ENCODE assay signal across 9 cellular contexts in the genomic region with DNA sequence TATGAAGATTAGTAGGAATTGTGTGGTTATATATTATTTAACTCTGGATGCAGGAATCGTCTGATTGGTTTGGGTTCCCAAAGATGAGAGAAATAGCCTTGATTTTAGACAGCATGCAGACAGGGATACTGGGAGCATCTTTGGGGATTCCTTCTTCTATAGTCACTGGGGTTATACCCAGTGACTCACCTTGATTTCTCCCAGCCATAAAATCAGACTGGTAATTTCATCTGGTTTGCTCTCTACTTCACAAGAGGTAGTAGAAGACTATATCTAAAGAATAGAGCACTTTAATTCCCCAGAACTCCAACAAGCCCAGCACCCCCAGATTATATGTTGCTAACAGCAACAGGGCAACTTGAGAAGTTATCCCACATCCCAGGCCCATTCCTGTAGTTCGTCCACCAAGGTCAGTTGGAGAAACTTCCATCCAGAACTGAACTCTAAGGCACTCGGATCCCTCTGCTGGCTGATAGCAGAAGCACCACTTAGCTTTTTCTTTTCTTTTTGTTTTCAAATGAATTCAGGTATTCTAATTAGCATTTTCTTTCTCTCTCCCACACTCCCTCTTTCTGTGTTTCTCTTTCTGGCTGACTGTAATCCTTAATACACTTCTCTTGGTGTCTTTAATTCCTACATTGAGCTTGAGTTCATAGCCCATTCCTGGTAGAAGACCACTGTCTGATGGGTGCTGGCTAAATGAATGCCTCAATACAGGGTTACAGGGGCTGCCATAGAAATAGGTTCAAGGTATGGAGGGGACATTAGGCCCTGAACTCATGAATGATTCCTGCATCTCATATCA. TPM values are rescaled to one million over a fixed set of nuclear protein-coding genes. Genes with fewer than 3 reads are reported as not detected.
DNase-seq lines count a peak whose midpoint lies in the region; ATAC-seq and TF ChIP-seq lines count a peak whose summit lies in the region.
"Had no signal": no experiment of that assay in that cellular context is flagged by ENCODE, and none has a peak within 500 bp of the region (broad histone marks: within the 10 kb centered on the region; RNA-seq: fewer than 3 reads in every experiment).

No MANE protein-coding gene starts in this region.

- ATAC-seq in IMR-90 (ENCODE audit: low read depth) (peak; percentile 96), GM21367 (IDR thresholded peaks at IDR 0.05; ENCODE audit: unreplicated experiment) (no peak)
- peak; percentile 59 for ATAC-seq in stimulated activated naive CD8-positive, alpha-beta T cell treated with anti-CD3 and anti-CD28 coated beads, Interleukin-15, amount 100 ng/mL, for 72 hours

- no peak overlapping the region for H3K56ac ChIP-seq in IMR-90 (ENCODE audit: extremely low read depth, insufficient read depth, low read length)

- peak; percentile 86 for TF ChIP-seq RAD21 in IMR-90 (IDR thresholded peaks at IDR 0.05; ENCODE audit: low read length)

- H2AK9ac ChIP-seq in IMR-90 (replicated peaks; ENCODE audit: low read depth, low read length, poor library complexity): no peak overlapping the region

- DNase-seq in AG09309 (ENCODE audit: low read depth): no peak
- DNase-seq in IMR-90: peak; percentile 70
- peak in 1 of 2 experiments; percentile 27 for DNase-seq in PC-9
- peak; percentile 76 for DNase-seq in astrocyte of the hippocampus (ENCODE audit: low read depth, low spot score)
- DNase-seq in iPS-NIHi11 (ENCODE audit: low spot score): peak; percentile 58
- DNase-seq in stimulated activated naive CD8-positive, alpha-beta T cell treated with anti-CD3 and anti-CD28 coated beads, Interleukin-15, amount 100 ng/mL, for 72 hours: no peak

- H3K9me3 ChIP-seq in IMR-90 (ENCODE audit: control insufficient read depth, insufficient read depth, low read length) (no peaks in the 10 kb centered on the region), PC-9 (ENCODE audit: insufficient read depth, low read depth) (no peaks in the 10 kb centered on the region)

- H3K79me2 ChIP-seq in PC-9 (ENCODE audit: low read depth): no peaks in the 10 kb centered on the region

- intact Hi-C loops in IMR-90 (cut with micrococcal nuclease) (loop anchor here (1.0 to 10.0 kb wide), 6 partner anchors 47 to 1085 kb away; no protein-coding TSS in a partner anchor), PC-9 (cut with micrococcal nuclease; ENCODE audit: unreplicated experiment) (loop anchor here (1.0 to 2.0 kb wide), 2 partner anchors 112 to 237 kb away; no protein-coding TSS in a partner anchor)

- H3K4ac ChIP-seq in IMR-90 (ENCODE audit: low read depth, low read length): no peak overlapping the region

- H3K9me2 ChIP-seq in PC-9 (ENCODE audit: insufficient read depth): no peaks in the 10 kb centered on the region

- POLR2A ChIA-PET in IMR-90 (lab: Charles Lee; ENCODE audit: unreplicated experiment) (no interaction called here), PC-9 (lab: Charles Lee; ENCODE audit: unreplicated experiment) (interaction anchor here (0.6 kb wide), 1 partner anchor 237 kb away, joined by 7 read pairs; no protein-coding TSS in a partner anchor)

- no peak overlapping the region for H4K5ac ChIP-seq in IMR-90 (ENCODE audit: low read depth, low read length)

- TF ChIP-seq CTCF in AG09309 (IDR thresholded peaks at IDR 0.05; ENCODE audit: control insufficient read depth, insufficient read depth, low read depth, low read length, missing control alignments): peak; percentile 87
- TF ChIP-seq CTCF in GM12801 (IDR thresholded peaks at IDR 0.05; ENCODE audit: extremely low read depth, insufficient read length): peak; percentile 83
- peak; percentile 91 for TF ChIP-seq CTCF in IMR-90 (conservative IDR thresholded peaks at IDR 0.05; ENCODE audit: low read depth, low read length)
- TF ChIP-seq CTCF in PC-9 (conservative IDR thresholded peaks at IDR 0.05): peak; percentile 95

- H4K20me1 ChIP-seq in IMR-90 (ENCODE audit: insufficient read depth, low read length) (no peaks in the 10 kb centered on the region), PC-9 (ENCODE audit: insufficient read depth) (no peaks in the 10 kb centered on the region)

- H2AFZ ChIP-seq in IMR-90 (replicated peaks; ENCODE audit: low read length, poor library complexity) (peak overlapping the region; percentile 47), PC-9 (no peak overlapping the region)

- H4K8ac ChIP-seq in IMR-90 (ENCODE audit: low read depth in 2 of 2, low read length in 2 of 2): no peak overlapping the region

- H2BK20ac ChIP-seq in IMR-90 (ENCODE audit: low read depth, low read length): no peak overlapping the region

- in situ Hi-C loops in IMR-90 (cut with MboI; ENCODE audit: low sequenced_read_pairs): loop anchor here (5.0 to 10.0 kb wide), 2 partner anchors 107 to 235 kb away; no protein-coding TSS in a partner anchor

- H3K14ac ChIP-seq in IMR-90 (replicated peaks; ENCODE audit: low read depth, low read length): no peak overlapping the region

- dilution Hi-C loops in IMR-90 (cut with HindIII; ENCODE audit: low sequenced_read_pairs, unreplicated experiment): loop anchor here (25.0 kb wide), 1 partner anchor 263 kb away; the partner anchor contains the start of gene TMEM14A

- no peaks in the 10 kb centered on the region for H3K9me1 ChIP-seq in IMR-90 (ENCODE audit: insufficient read depth, low read length)

- no peak overlapping the region for H3K18ac ChIP-seq in IMR-90 (ENCODE audit: low read depth, low read length)

- 50% methylated on average over 2 of the region's 3 CpGs; no CpG with 5 or more reads in 1 of the 2 experiments for WGBS in IMR-90 (ENCODE audit: extremely low coverage in 2 of 2, insufficient read length in 1 of 2), 2 experiments

- no peak overlapping the region for H2BK5ac ChIP-seq in IMR-90 (ENCODE audit: low read depth, low read length, poor library complexity, severe bottlenecking)

- H3K4me3 ChIP-seq in AG09309 (ENCODE audit: control insufficient read depth, low read depth, low read length) (no peak overlapping the region), IMR-90 (ENCODE audit: insufficient read depth, low read depth, low read length) (no peak overlapping the region), PC-9 (no peak overlapping the region)

- peaks cover 2% of the 10 kb centered on the region; the same call in 1 of the 2 replicates for H3K4me1 ChIP-seq in IMR-90 (ENCODE audit: control insufficient read depth, insufficient read depth, low read length)
- 0 out of 2 replicates have a peak, but pooled peaks cover 6% of the 10 kb centered on the region for H3K4me1 ChIP-seq in PC-9 (replicated peaks; ENCODE audit: insufficient read depth)

- BruUV-seq in IMR-90 (replicated peaks; lab: Mats Ljungman, UMichigan) (no TSS peak), PC-9 (replicated peaks; lab: Mats Ljungman, UMichigan) (no TSS peak)

- H3K4me1 Mint-ChIP-seq in stimulated activated naive CD8-positive, alpha-beta T cell treated with anti-CD3 and anti-CD28 coated beads, Interleukin-15, amount 100 ng/mL, for 72 hours: peaks cover 77% of the 10 kb centered on the region

- H3K27me3 Mint-ChIP-seq in stimulated activated naive CD8-positive, alpha-beta T cell treated with anti-CD3 and anti-CD28 coated beads, Interleukin-15, amount 100 ng/mL, for 72 hours: no peaks in the 10 kb centered on the region
- H3K27me3 Mint-ChIP-seq: natural killer cell treated with Interleukin-12 subunit alpha and Interleukin-12 subunit beta and Interleukin-15 and Interleukin-18, amount 100 ng/mL, for 72 hours had no signal

- H3K9ac ChIP-seq in IMR-90 (ENCODE audit: low read depth, low read length): no peak overlapping the region

- CTCF ChIA-PET in IMR-90 (lab: Yijun Ruan, JAX): interaction anchor here (0.5 to 1.7 kb wide), 9 partner anchors 10 to 253 kb away, joined by 3 to 9 read pairs (median 5); partner anchors contain the start of genes MCM3 and PAQR8
- CTCF ChIA-PET in PC-9 (lab: Charles Lee): interaction anchor here (0.7 to 1.2 kb wide), 3 partner anchors 113 to 116 kb away, joined by 3 read pairs; partner anchors contain the start of gene MCM3

- no peak overlapping the region for H2AK5ac ChIP-seq in IMR-90 (ENCODE audit: low read depth, low read length)

- no peak overlapping the region for H2BK120ac ChIP-seq in IMR-90 (ENCODE audit: low read depth, low read length)

- H3K9me3 Mint-ChIP-seq in stimulated activated naive CD8-positive, alpha-beta T cell treated with anti-CD3 and anti-CD28 coated beads, Interleukin-15, amount 100 ng/mL, for 72 hours: no peaks in the 10 kb centered on the region

- H3K27ac ChIP-seq in IMR-90 (ENCODE audit: insufficient read depth, low read length) (no peak overlapping the region), PC-9 (no peak overlapping the region)

- no peak overlapping the region for H3K23ac ChIP-seq in IMR-90 (ENCODE audit: low read depth, low read length)

- H3K36me3 ChIP-seq in IMR-90 (ENCODE audit: control insufficient read depth, insufficient read depth, low read length): peaks cover 7% of the 10 kb centered on the region; the same call in 1 of the 2 replicates
- H3K36me3 ChIP-seq in PC-9 (ENCODE audit: low read depth): no peaks in the 10 kb centered on the region

- H3K4me3 Mint-ChIP-seq in stimulated activated naive CD8-positive, alpha-beta T cell treated with anti-CD3 and anti-CD28 coated beads, Interleukin-15, amount 100 ng/mL, for 72 hours: peak overlapping the region in 1 of 2 donors; percentile 19
- H3K4me3 Mint-ChIP-seq: natural killer cell treated with Interleukin-12 subunit alpha and Interleukin-12 subunit beta and Interleukin-15 and Interleukin-18, amount 100 ng/mL, for 72 hours had no signal

- H3K27me3 ChIP-seq in IMR-90 (ENCODE audit: control insufficient read depth, insufficient read depth, low read length) (no peaks in the 10 kb centered on the region), PC-9 (ENCODE audit: insufficient read depth, low read depth) (no peaks in the 10 kb centered on the region)

- no peak for TF ChIP-seq POLR2A in IMR-90 (IDR thresholded peaks at IDR 0.05; ENCODE audit: low read depth, low read length)

- H3K27ac Mint-ChIP-seq in stimulated activated naive CD8-positive, alpha-beta T cell treated with anti-CD3 and anti-CD28 coated beads, Interleukin-15, amount 100 ng/mL, for 72 hours: peak overlapping the region in 1 of 2 donors; percentile 80

- H3K79me1 ChIP-seq in IMR-90 (ENCODE audit: low read depth in 1 of 2, low read length in 2 of 2): no peaks in the 10 kb centered on the region

- no peak overlapping the region for H2BK15ac ChIP-seq in IMR-90 (ENCODE audit: low read depth, low read length)

- H4K91ac ChIP-seq in IMR-90 (ENCODE audit: insufficient read depth, low read depth, low read length): no peak overlapping the region

- H3F3A ChIP-seq in PC-9 (ENCODE audit: insufficient read depth, low read depth): no peaks in the 10 kb centered on the region

- no peak overlapping the region for H3K4me2 ChIP-seq in IMR-90 (ENCODE audit: low read depth, low read length)
- H3K4me2 ChIP-seq in PC-9: no peak overlapping the region

RNA-seq across cellular contexts. Expression of gene EFHC1, which starts 20.4 kb away (rescaled TPM):
- total RNA-seq in IMR-90 (2012; rRNA removed): 14.0 and 14.7 TPM in 2 replicates
- 17.6 and 23.0 TPM in 2 replicates for polyA plus RNA-seq in IMR-90 (2012; rRNA removed)
- 3.1 and 5.1 TPM in 2 replicates for polyA plus RNA-seq in IMR-90 (2012; cell fraction: cytosol; rRNA removed)
- 39.6 and 135 TPM in 2 replicates for polyA plus RNA-seq in IMR-90 (2012; cell fraction: nucleus; rRNA removed; ENCODE audit: low replicate concordance)
- 35.8 and 45.0 TPM in 2 replicates for total RNA-seq in PC-9 (2021)

RNA-seq across cellular contexts. Expression of gene PAQR8, which starts 37.8 kb away (rescaled TPM):
- total RNA-seq in IMR-90 (2012; rRNA removed): 1.6 and 1.7 TPM in 2 replicates
- polyA plus RNA-seq in IMR-90 (2012; rRNA removed): 1.1 and 1.4 TPM in 2 replicates
- 0.68 and 1.2 TPM in 2 replicates for polyA plus RNA-seq in IMR-90 (2012; cell fraction: cytosol; rRNA removed)
- polyA plus RNA-seq in IMR-90 (2012; cell fraction: nucleus; rRNA removed; ENCODE audit: low replicate concordance): 0.37 and 0.42 TPM in 2 replicates
- 3.7 and 4.1 TPM in 2 replicates for total RNA-seq in PC-9 (2021)

Comparison
In these comparisons a context has a peak if more than half of its experiments do, and no peak if none do; other contexts are left out.
1. DNase-seq: peak in IMR-90 (single experiment), astrocyte of the hippocampus (single experiment) and iPS-NIHi11 (single experiment); none in AG09309 (single experiment) and stimulated activated naive CD8-positive, alpha-beta T cell treated with anti-CD3 and anti-CD28 coated beads, Interleukin-15, amount 100 ng/mL, for 72 hours (0 of 2).
2. Peak in every context shown above with its lines, with median percentiles within 50 percentile points of each other: CTCF ChIP-seq.